In genomic region chr3:99500485-99500884, GRCh38 we compare ENCODE assay signal across 28 cellular contexts.
A peak's percentile ranks its signal among the peaks of the same experiment; 100 is the strongest.
DNase-seq lines count a peak whose midpoint lies in the region; ATAC-seq, FAIRE-seq and TF ChIP-seq lines count a peak whose summit lies in the region.
"Had no signal": no experiment of that assay in that cellular context is flagged by ENCODE, and none has a peak within 500 bp of the region (broad histone marks: within the 10 kb centered on the region; RNA-seq: fewer than 3 reads in every experiment).

No MANE protein-coding gene starts in this region.

- no peak overlapping the region for H3K9ac ChIP-seq in astrocyte (ENCODE audit: low read length)

- H3K9me3 Mint-ChIP-seq in astrocyte (ENCODE audit: unreplicated experiment), result peaks cover 5% of the 10 kb centered on the region
- no peaks in the 10 kb centered on the region for H3K9me3 Mint-ChIP-seq in HFFc6
- H3K9me3 Mint-ChIP-seq: activated T-helper 1 cell treated with anti-CD3 and anti-CD28 coated beads, Interleukin-12 subunit alpha, Interleukin-12 subunit beta, Interleukin-2, Interleukin-4 antibody, amounts not matched to agents 30 ng/mL and 10 ng/mL and 1 ng/mL, durations not matched to agents 14 hours and 24 hours and 36 hours; GM23338; stimulated activated memory B cell treated with anti-CD40 and anti-IgM and Interleukin-4, amounts not matched to agents 10 μg/mL and 1 μg/mL and 100 μg/mL, for 72 hours; T-helper 2 cell treated with Interferon-gamma antibody and Interleukin-4, amounts not matched to agents 5 μg/mL and 100 μg/mL, for 36 hours had no signal

- H3K27me3 Mint-ChIP-seq in astrocyte (ENCODE audit: low read depth, unreplicated experiment) (no peaks in the 10 kb centered on the region), HFFc6 (ENCODE audit: insufficient read depth) (no peaks in the 10 kb centered on the region)
- H3K27me3 Mint-ChIP-seq: activated CD4-positive, alpha-beta memory T cell treated with anti-CD3 and anti-CD28 coated beads for 36 hours; CD4-positive, alpha-beta T cell; naive B cell; stimulated activated memory B cell treated with anti-CD40 and anti-IgM and Interleukin-4, amounts not matched to agents 10 μg/mL and 1 μg/mL and 100 μg/mL, for 72 hours had no signal

- no peaks in the 10 kb centered on the region for H3K9me3 ChIP-seq in astrocyte (ENCODE audit: insufficient read depth, low read depth, low read length)
- no peaks in the 10 kb centered on the region for H3K9me3 ChIP-seq in testis
- H3K9me3 ChIP-seq: body of pancreas, neutrophil, psoas muscle had no signal

- H3K79me2 ChIP-seq in astrocyte (ENCODE audit: insufficient read depth, low read length), result no peaks in the 10 kb centered on the region

- no peaks in the 10 kb centered on the region for H3K36me3 Mint-ChIP-seq in astrocyte (ENCODE audit: low read depth, unreplicated experiment)
- peaks cover 7% of the 10 kb centered on the region; the same call in 1 of the 2 replicates for H3K36me3 Mint-ChIP-seq in HFFc6 (ENCODE audit: low read depth)
- H3K36me3 Mint-ChIP-seq: activated CD4-positive, alpha-beta memory T cell treated with anti-CD3 and anti-CD28 coated beads for 36 hours; mesothelial cell of epicardium; naive B cell; stimulated activated memory B cell treated with anti-CD40 and anti-IgM and Interleukin-4, amounts not matched to agents 10 μg/mL and 1 μg/mL and 100 μg/mL, for 72 hours had no signal

- H3K36me3 ChIP-seq in astrocyte (ENCODE audit: insufficient read depth, low read length) (no peaks in the 10 kb centered on the region), testis (ENCODE audit: low read depth, missing control alignments) (no peaks in the 10 kb centered on the region)
- H3K36me3 ChIP-seq: neutrophil had no signal

- 31 to 51% methylated on average over 5 of the region's 5 CpGs for WGBS in testis, 2 donors

- DNase-seq in M059J (ENCODE audit: low read depth) (peak; percentile 21), astrocyte (ENCODE audit: low read depth) (no peak), left ventricle myocardium superior (no peak), testis (peak; percentile 26), HFFc6 (no peak)
- no peak for DNase-seq in stimulated activated CD4-positive, alpha-beta T cell treated with anti-CD3 and anti-CD28 coated beads, Interleukin-4, amount 100 ng/mL, for 24 hours
- DNase-seq: activated CD4-positive, alpha-beta memory T cell treated with anti-CD3 and anti-CD28 coated beads for 36 hours; activated CD4-positive, alpha-beta T cell treated with anti-CD3 and anti-CD28 coated beads for 1 hour; activated CD8-positive, alpha-beta memory T cell treated with anti-CD3 and anti-CD28 coated beads, Interleukin-2, amount 50 U/mL, for 4 hours; activated naive CD4-positive, alpha-beta T cell treated with Interleukin-2 at 50 U/mL for 16 hours; body of pancreas; CD4-positive, alpha-beta T cell; naive B cell; NCI-H146; NCI-H2107; NCI-H446 treated with DMSO at 0.1 percent for 48 hours; NCI-H774; PC-3; psoas muscle; SHP77; substantia nigra had no signal

- intact Hi-C loops in left ventricle myocardium superior (cut with micrococcal nuclease) (loop anchor here (10.0 kb wide), 1 partner anchor 254 kb away; no protein-coding TSS in a partner anchor), testis (cut with DNase I; ENCODE audit: low total_unique reads) (no loop called here)

- H3K4me1 Mint-ChIP-seq in astrocyte (ENCODE audit: low read depth, unreplicated experiment) (peaks cover 26% of the 10 kb centered on the region), HFFc6 (ENCODE audit: low read depth) (peaks cover 53% of the 10 kb centered on the region)
- H3K4me1 Mint-ChIP-seq: GM23338; naive B cell; stimulated activated memory B cell treated with anti-CD40 and anti-IgM and Interleukin-4, amounts not matched to agents 10 μg/mL and 1 μg/mL and 100 μg/mL, for 72 hours had no signal

- no peaks in the 10 kb centered on the region for H4K20me1 ChIP-seq in astrocyte (ENCODE audit: insufficient read depth, low read length)

- TF ChIP-seq CTCF in astrocyte (IDR thresholded peaks at IDR 0.05; ENCODE audit: insufficient read depth, low read depth, low read length) (no peak), testis (IDR thresholded peaks at IDR 0.05) (no peak), HFFc6 (IDR thresholded peaks at IDR 0.05) (no peak)

- no peak overlapping the region for H3K4me2 ChIP-seq in astrocyte (ENCODE audit: low read length)
- H3K4me2 ChIP-seq: GM23338 had no signal

- H3K27me3 ChIP-seq in astrocyte (ENCODE audit: insufficient read depth, low read length), result no peaks in the 10 kb centered on the region
- no peaks in the 10 kb centered on the region for H3K27me3 ChIP-seq in testis
- H3K27me3 ChIP-seq: body of pancreas, neutrophil had no signal

- FAIRE-seq in astrocyte (lab: Jason Lieb, UNC), result no peak

- no peak overlapping the region for H3K27ac Mint-ChIP-seq in astrocyte (ENCODE audit: unreplicated experiment)
- no peak overlapping the region for H3K27ac Mint-ChIP-seq in HFFc6
- H3K27ac Mint-ChIP-seq: activated CD4-positive, alpha-beta memory T cell treated with anti-CD3 and anti-CD28 coated beads for 36 hours; activated T-helper 1 cell treated with anti-CD3 and anti-CD28 coated beads, Interleukin-12 subunit alpha, Interleukin-12 subunit beta, Interleukin-2, Interleukin-4 antibody, amounts not matched to agents 30 ng/mL and 10 ng/mL and 1 ng/mL, durations not matched to agents 14 hours and 24 hours and 36 hours; CD4-positive, alpha-beta T cell; GM23338; mesothelial cell of epicardium; naive B cell; stimulated activated memory B cell treated with anti-CD40 and anti-IgM and Interleukin-4, amounts not matched to agents 10 μg/mL and 1 μg/mL and 100 μg/mL, for 72 hours; T-helper 2 cell treated with Interferon-gamma antibody and Interleukin-4, amounts not matched to agents 5 μg/mL and 100 μg/mL, for 36 hours had no signal

- no peak overlapping the region for H3K4me3 ChIP-seq in astrocyte (ENCODE audit: insufficient read depth, low read depth, low read length)
- no peak overlapping the region for H3K4me3 ChIP-seq in testis
- H3K4me3 ChIP-seq: body of pancreas, GM23338, psoas muscle had no signal

- TF ChIP-seq POLR2A in testis (IDR thresholded peaks at IDR 0.05), result no peak

- peak; percentile 80 for ATAC-seq in left ventricle myocardium superior
- no peak for ATAC-seq in GM21576 (IDR thresholded peaks at IDR 0.05; ENCODE audit: unreplicated experiment)
- ATAC-seq: body of pancreas; GM23338; psoas muscle; stimulated activated memory B cell treated with anti-CD40 and anti-IgM and Interleukin-4, amounts not matched to agents 10 μg/mL and 1 μg/mL and 100 μg/mL, for 72 hours had no signal

- peak overlapping the region; percentile 49 for H2AFZ ChIP-seq in astrocyte (ENCODE audit: low read depth, low read length)
- H2AFZ ChIP-seq: GM23338 had no signal

- no peak overlapping the region for H3K4me3 Mint-ChIP-seq in astrocyte (ENCODE audit: unreplicated experiment)
- H3K4me3 Mint-ChIP-seq in HFFc6, result no peak overlapping the region
- H3K4me3 Mint-ChIP-seq: activated CD4-positive, alpha-beta memory T cell treated with anti-CD3 and anti-CD28 coated beads for 36 hours; activated T-helper 1 cell treated with anti-CD3 and anti-CD28 coated beads, Interleukin-12 subunit alpha, Interleukin-12 subunit beta, Interleukin-2, Interleukin-4 antibody, amounts not matched to agents 30 ng/mL and 10 ng/mL and 1 ng/mL, durations not matched to agents 14 hours and 24 hours and 36 hours; CD4-positive, alpha-beta T cell; GM23338; mesothelial cell of epicardium; naive B cell; stimulated activated memory B cell treated with anti-CD40 and anti-IgM and Interleukin-4, amounts not matched to agents 10 μg/mL and 1 μg/mL and 100 μg/mL, for 72 hours; T-helper 2 cell treated with Interferon-gamma antibody and Interleukin-4, amounts not matched to agents 5 μg/mL and 100 μg/mL, for 36 hours had no signal

- no peak overlapping the region for H3K27ac ChIP-seq in astrocyte (ENCODE audit: low read depth, low read length)
- H3K27ac ChIP-seq in testis, result peak overlapping the region in 1 of 2 donors; percentile 10
- H3K27ac ChIP-seq: body of pancreas, neutrophil, psoas muscle had no signal

- H3K4me1 ChIP-seq in astrocyte (ENCODE audit: insufficient read depth, low read length) (peaks cover 18% of the 10 kb centered on the region), testis (peaks cover 18% of the 10 kb centered on the region)
- H3K4me1 ChIP-seq: body of pancreas, psoas muscle had no signal

Comparison
In these comparisons a context has a peak if more than half of its experiments do, and no peak if none do; other contexts are left out.
1. DNase-seq: peak in M059J (single experiment) and testis (single experiment); none in astrocyte (single experiment), left ventricle myocardium superior (single experiment), stimulated activated CD4-positive, alpha-beta T cell treated with anti-CD3 and anti-CD28 coated beads, Interleukin-4, amount 100 ng/mL, for 24 hours (single experiment) and HFFc6 (single experiment).